8 cellular contexts compared by ENCODE assay signal in genomic region chr9:75087279-75087823, GRCh38. TPM values are rescaled to one million over a fixed set of nuclear protein-coding genes. Genes with fewer than 3 reads are reported as not detected.
DNase-seq lines count a peak whose midpoint lies in the region; ATAC-seq and TF ChIP-seq lines count a peak whose summit lies in the region.

No MANE protein-coding gene starts in this region.

- ATAC-seq in GM21528 (IDR thresholded peaks at IDR 0.05; ENCODE audit: low FRiP score, unreplicated experiment), result peak; percentile 24
- ATAC-seq in HG02970 (IDR thresholded peaks at IDR 0.05; ENCODE audit: low FRiP score, unreplicated experiment), result no peak

- H3K4me3 ChIP-seq in WERI-Rb-1 (ENCODE audit: low read depth, low read length) (peak overlapping the region; percentile 48), ectodermal cell (ENCODE audit: insufficient read depth, low read depth, low read length) (peak overlapping the region; percentile 73), mononuclear cell (ENCODE audit: low read length) (peak overlapping the region; percentile 99)

- TF ChIP-seq CTCF in WERI-Rb-1 (IDR thresholded peaks at IDR 0.05; ENCODE audit: low read depth, low read length), result no peak

- WGBS in ectodermal cell, 2 experiments, result 8% methylated on average over 19 to 20 of the region's 20 CpGs

- H3K27ac ChIP-seq in KOPT-K1 (ENCODE audit: low read depth, low read length, poor library complexity, severe bottlenecking) (peak overlapping the region; percentile 77), WERI-Rb-1 (peak overlapping the region; percentile 71), ectodermal cell (ENCODE audit: insufficient read depth, low read depth, low read length, poor library complexity, severe bottlenecking) (no peak overlapping the region), temporal lobe (ENCODE audit: low read depth, low read length) (peak overlapping the region; percentile 77)

- in situ Hi-C loops in G401 (cut with HindIII; ENCODE audit: low sequenced_read_pairs), result no loop called here

- H3K9me3 ChIP-seq in KOPT-K1 (ENCODE audit: insufficient read depth, low read length, poor library complexity, severe bottlenecking), result no peaks in the 10 kb centered on the region
- H3K9me3 ChIP-seq in WERI-Rb-1 (ENCODE audit: severe bottlenecking), result no peaks in the 10 kb centered on the region
- H3K9me3 ChIP-seq in ectodermal cell (ENCODE audit: control insufficient read depth, low read length), result no peaks in the 10 kb centered on the region
- H3K9me3 ChIP-seq in mononuclear cell (ENCODE audit: low read depth, low read length), result no peaks in the 10 kb centered on the region

- DNase-seq in G401 (ENCODE audit: low spot score) (peak; percentile 59), WERI-Rb-1 (peak; percentile 68)

- H3K27me3 ChIP-seq in WERI-Rb-1 (ENCODE audit: insufficient read depth, low read depth, severe bottlenecking) (no peaks in the 10 kb centered on the region), ectodermal cell (ENCODE audit: control insufficient read depth, insufficient read depth, low read length, poor library complexity, severe bottlenecking) (peaks cover 14% of the 10 kb centered on the region), mononuclear cell (ENCODE audit: insufficient read depth, low read length) (no peaks in the 10 kb centered on the region)

- peaks cover 9% of the 10 kb centered on the region for H3K4me1 ChIP-seq in ectodermal cell (ENCODE audit: control insufficient read depth, insufficient read depth, low read length)
- H3K4me1 ChIP-seq in mononuclear cell (ENCODE audit: insufficient read depth, low read length), result peaks cover 52% of the 10 kb centered on the region

- peaks cover 4% of the 10 kb centered on the region; the same call in 1 of the 2 replicates for H3K36me3 ChIP-seq in KOPT-K1 (ENCODE audit: insufficient read depth, low read length)
- H3K36me3 ChIP-seq in WERI-Rb-1, result no peaks in the 10 kb centered on the region
- no peaks in the 10 kb centered on the region for H3K36me3 ChIP-seq in ectodermal cell (ENCODE audit: control insufficient read depth, insufficient read depth, low read length)

RNA-seq across cellular contexts. Expression of gene NMRK1, which starts 0.6 kb away (rescaled TPM):
- total RNA-seq in G401 (2014; rRNA removed; shearing (Covaris generic)), result 2.7 and 7.4 TPM in 2 replicates
- 4.3 TPM for polyA plus RNA-seq in ectodermal cell (2013, experiment 1 of 4)
- 4.5 TPM for polyA plus RNA-seq in ectodermal cell (2013, experiment 2 of 4)
- 5.2 TPM for polyA plus RNA-seq in ectodermal cell (2013, experiment 3 of 4)
- polyA plus RNA-seq in ectodermal cell (2013, experiment 4 of 4), result 5.1 TPM
- total RNA-seq in mononuclear cell (18.4 TPM), temporal lobe (9.1 TPM)

RNA-seq across cellular contexts. Expression of gene OSTF1, which starts 1.0 kb away (rescaled TPM):
- 10.0 and 14.0 TPM in 2 replicates for total RNA-seq in G401 (2014; rRNA removed; shearing (Covaris generic))
- 2.8 TPM for polyA plus RNA-seq in ectodermal cell (2013, experiment 1 of 4)
- polyA plus RNA-seq in ectodermal cell (2013, experiment 2 of 4), result 2.1 TPM
- polyA plus RNA-seq in ectodermal cell (2013, experiment 3 of 4), result 4.2 TPM
- polyA plus RNA-seq in ectodermal cell (2013, experiment 4 of 4), result 3.0 TPM
- 40.5 TPM for total RNA-seq in mononuclear cell
- total RNA-seq in temporal lobe, result 9.3 TPM

RNA-seq across cellular contexts. Expression of gene CARNMT1, which starts 59.3 kb away (rescaled TPM):
- 27.7 and 60.4 TPM in 2 replicates for total RNA-seq in G401 (2014; rRNA removed; shearing (Covaris generic))
- 17.1 TPM for polyA plus RNA-seq in ectodermal cell (2013, experiment 1 of 4)
- polyA plus RNA-seq in ectodermal cell (2013, experiment 2 of 4), result 16.0 TPM
- polyA plus RNA-seq in ectodermal cell (2013, experiment 3 of 4), result 13.8 TPM
- 16.0 TPM for polyA plus RNA-seq in ectodermal cell (2013, experiment 4 of 4)
- total RNA-seq in mononuclear cell (47.9 TPM), temporal lobe (29.0 TPM)

Comparison
In these comparisons a context has a peak if more than half of its experiments do, and no peak if none do; other contexts are left out.
1. H3K4me3 ChIP-seq: peak in every context shown above with its lines; median percentile 99 in mononuclear cell; 73 in ectodermal cell; 48 in WERI-Rb-1.